In the genomic region with DNA sequence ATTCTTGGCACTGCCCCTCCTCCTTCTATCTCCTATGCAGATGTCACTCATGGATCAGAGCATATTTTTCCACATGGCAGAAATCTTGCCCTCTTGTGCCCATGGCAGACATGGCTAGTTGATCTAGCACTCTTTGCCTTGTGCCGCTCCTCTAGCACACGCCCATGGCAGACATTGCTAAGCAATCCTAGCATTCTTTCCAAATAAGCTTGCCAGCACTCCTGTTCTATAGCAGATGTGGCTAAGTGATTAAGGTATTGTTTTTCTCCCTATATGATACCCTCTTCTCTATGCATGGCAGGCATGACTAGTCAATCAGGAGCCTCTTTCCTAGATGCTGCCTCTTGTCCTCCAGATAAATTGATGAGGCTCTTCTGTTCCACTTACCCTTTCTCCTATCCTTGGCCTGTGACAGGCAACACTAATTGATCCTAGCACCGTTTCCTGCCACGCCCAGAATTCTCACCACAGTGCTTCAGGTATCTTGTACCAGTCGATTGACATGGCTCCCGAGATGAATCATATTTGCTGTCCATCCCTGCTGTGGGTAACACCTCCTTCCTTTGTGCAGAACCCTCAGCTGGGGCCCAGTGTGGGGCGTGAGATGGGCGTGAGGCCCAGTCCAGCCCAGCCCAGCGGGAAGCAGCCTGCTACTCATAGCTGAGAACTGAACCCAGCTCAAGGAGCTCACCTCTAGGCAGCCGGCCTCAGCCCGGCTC, we compare ENCODE assay signal across 9 cellular contexts. TPM values are rescaled to one million over a fixed set of nuclear protein-coding genes. Genes with fewer than 3 reads are reported as not detected.
A peak's percentile ranks its signal among the peaks of the same experiment; 100 is the strongest.
DNase-seq lines count a peak whose midpoint lies in the region; ATAC-seq, FAIRE-seq and TF ChIP-seq lines count a peak whose summit lies in the region.
"Had no signal": no experiment of that assay in that cellular context is flagged by ENCODE, and none has a peak within 500 bp of the region (broad histone marks: within the 10 kb centered on the region; RNA-seq: fewer than 3 reads in every experiment).

No MANE protein-coding gene starts in this region.

- peak; percentile 58 for ATAC-seq in CD8-positive, alpha-beta T cell
- no peak for ATAC-seq in GM18909 (IDR thresholded peaks at IDR 0.05; ENCODE audit: poor library complexity, unreplicated experiment)
- ATAC-seq in HG03442 (IDR thresholded peaks at IDR 0.05; ENCODE audit: unreplicated experiment) = no peak

- TF ChIP-seq CTCF in CD8-positive, alpha-beta T cell (IDR thresholded peaks at IDR 0.05) = no peak

- no peaks in the 10 kb centered on the region for H3K27me3 Mint-ChIP-seq in CD8-positive, alpha-beta T cell (ENCODE audit: low read depth)
- H3K27me3 Mint-ChIP-seq: activated B cell treated with CpG ODN at 0.5 μM for 24 hours had no signal

- peaks cover 66% of the 10 kb centered on the region for H3K36me3 Mint-ChIP-seq in CD8-positive, alpha-beta T cell

- intact Hi-C loops in CD8-positive, alpha-beta T cell (cut with DNase I, micrococcal nuclease) = no loop called here

- peaks cover 18% of the 10 kb centered on the region for H3K4me1 Mint-ChIP-seq in CD8-positive, alpha-beta T cell (ENCODE audit: low read depth)
- H3K4me1 Mint-ChIP-seq: activated B cell treated with CpG ODN at 0.5 μM for 24 hours had no signal

- no peak for FAIRE-seq in HTR-8/SVneo (lab: Jason Lieb, UNC)

- no peaks in the 10 kb centered on the region for H3K9me3 Mint-ChIP-seq in CD8-positive, alpha-beta T cell
- H3K9me3 Mint-ChIP-seq: activated B cell treated with CpG ODN at 0.5 μM for 24 hours had no signal

- no peak overlapping the region for H3K4me3 Mint-ChIP-seq in CD8-positive, alpha-beta T cell
- H3K4me3 Mint-ChIP-seq: activated B cell treated with CpG ODN at 0.5 μM for 24 hours had no signal

- peaks cover 9% of the 10 kb centered on the region for H3K4me1 ChIP-seq in CD8-positive, alpha-beta T cell (ENCODE audit: insufficient read depth, low read length)
- H3K4me1 ChIP-seq in mucosa of stomach (ENCODE audit: control insufficient read depth, insufficient read depth, low read length) = peaks cover 20% of the 10 kb centered on the region
- H3K4me1 ChIP-seq in SJCRH30 = no peaks in the 10 kb centered on the region

- no peaks in the 10 kb centered on the region for H3K27me3 ChIP-seq in CD8-positive, alpha-beta T cell (ENCODE audit: insufficient read depth, low read length)
- no peaks in the 10 kb centered on the region for H3K27me3 ChIP-seq in mucosa of stomach (ENCODE audit: control insufficient read depth, insufficient read depth, low read length)
- H3K27me3 ChIP-seq in SJCRH30 = no peaks in the 10 kb centered on the region

- no peak overlapping the region for H3K4me3 ChIP-seq in CD8-positive, alpha-beta T cell (ENCODE audit: low read depth, low read length)
- H3K4me3 ChIP-seq in mucosa of stomach (ENCODE audit: low read length) (no peak overlapping the region), SJCRH30 (no peak overlapping the region)

- H3K9me3 ChIP-seq in CD8-positive, alpha-beta T cell (ENCODE audit: low read length) = no peaks in the 10 kb centered on the region
- H3K9me3 ChIP-seq in mucosa of stomach (ENCODE audit: control insufficient read depth, low read length) (no peaks in the 10 kb centered on the region), SJCRH30 (replicated peaks) (no peaks in the 10 kb centered on the region)

- CTCF ChIA-PET in CD8-positive, alpha-beta T cell (lab: Charles Lee) = interaction anchor here (0.7 kb wide), 1 partner anchor 55 kb away, joined by 4 read pairs; no protein-coding TSS in a partner anchor

- H3K9ac ChIP-seq in mucosa of stomach (ENCODE audit: low read length) = peak overlapping the region; percentile 25

- H3K36me3 ChIP-seq in CD8-positive, alpha-beta T cell (ENCODE audit: insufficient read depth, low read length) = peaks cover 26% of the 10 kb centered on the region
- H3K36me3 ChIP-seq in mucosa of stomach (ENCODE audit: control insufficient read depth, insufficient read depth, low read length) (peaks cover 43% of the 10 kb centered on the region), SJCRH30 (peaks cover 7% of the 10 kb centered on the region)

- POLR2A ChIA-PET in CD8-positive, alpha-beta T cell (lab: Charles Lee) = no interaction called here

- DNase-seq in CD8-positive, alpha-beta T cell = peak in 3 of 7 experiments; percentile 20 to 41 (median 28)
- DNase-seq in NCI-H226 (peak; percentile 62), amniotic epithelial cell (ENCODE audit: low read depth) (peak; percentile 64), HTR-8/SVneo (ENCODE audit: insufficient read length, low spot score) (no peak), SJCRH30 (no peak)
- DNase-seq: activated B cell treated with CpG ODN at 0.5 μM for 24 hours had no signal

- H3K27ac ChIP-seq in CD8-positive, alpha-beta T cell (ENCODE audit: low read depth, low read length) = no peak overlapping the region
- no peak overlapping the region for H3K27ac ChIP-seq in SJCRH30

- peak overlapping the region; percentile 56 for H3K27ac Mint-ChIP-seq in CD8-positive, alpha-beta T cell
- H3K27ac Mint-ChIP-seq: activated B cell treated with CpG ODN at 0.5 μM for 24 hours had no signal

RNA-seq across cellular contexts. Expression of a gene that starts 26.9 kb away (rescaled TPM):
- 10 to 100 TPM in 1 of 2 experiments, 1 to 10 TPM in 1; 8.2 to 13.5 TPM for total RNA-seq in CD8-positive, alpha-beta T cell
- 25.2 and 26.0 TPM in 2 replicates for total RNA-seq in SJCRH30 (2014; rRNA removed; shearing (Covaris generic))

RNA-seq across cellular contexts. Expression of a gene that starts 39.1 kb away (rescaled TPM):
- total RNA-seq in CD8-positive, alpha-beta T cell = not detected
- not detected in 2 replicates for total RNA-seq in SJCRH30 (2014; rRNA removed; shearing (Covaris generic))

Comparison
In these comparisons a context has a peak if more than half of its experiments do, and no peak if none do; other contexts are left out.
1. DNase-seq: peak in NCI-H226 (single experiment) and amniotic epithelial cell (single experiment); none in HTR-8/SVneo (single experiment) and SJCRH30 (0 of 2).